Comparison of ENCODE assay signal across 22 cellular contexts in the genomic region with DNA sequence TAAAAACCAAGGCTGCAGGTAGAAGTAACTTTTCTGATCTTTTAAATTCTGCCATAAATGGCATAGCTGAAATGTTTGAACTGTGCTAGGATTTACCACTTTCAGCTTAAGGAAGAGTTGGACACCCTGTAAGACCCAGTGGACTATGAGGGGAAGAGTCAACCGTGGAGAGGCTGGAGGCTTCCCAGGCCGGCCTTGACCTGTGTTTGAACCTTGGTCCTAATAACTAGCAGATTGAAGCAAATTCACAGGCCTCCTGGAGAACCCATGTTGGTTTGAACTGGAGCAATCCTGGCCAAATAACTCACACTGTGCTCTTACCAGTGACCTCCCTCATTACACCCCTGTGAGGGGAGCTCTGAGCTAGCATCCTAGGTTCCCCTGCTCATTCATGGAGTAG.
DNase-seq lines count a peak whose midpoint lies in the region; ATAC-seq, FAIRE-seq and TF ChIP-seq lines count a peak whose summit lies in the region.
"Had no signal": no experiment of that assay in that cellular context is flagged by ENCODE, and none has a peak within 500 bp of the region (broad histone marks: within the 10 kb centered on the region; RNA-seq: fewer than 3 reads in every experiment).

No MANE protein-coding gene starts in this region.

- H3K79me2 ChIP-seq in HepG2 (ENCODE audit: insufficient read depth, low read length) = no peaks in the 10 kb centered on the region

- POLR2A ChIA-PET in HepG2 (lab: Yijun Ruan, JAX) = no interaction called here

- TF ChIP-seq CTCF in HepG2 (CRISPR knock-in tag; IDR thresholded peaks at IDR 0.05) = no peak
- TF ChIP-seq CTCF in right lobe of liver (IDR thresholded peaks at IDR 0.05) = no peak

- WGBS in HepG2 (ENCODE audit: low lambda C conversion rate) = 87% methylated on average over 2 of the region's 2 CpGs
- 67% methylated on average over 2 of the region's 2 CpGs for WGBS in right lobe of liver (ENCODE audit: insufficient coverage, low coverage, low lambda C conversion rate, missing lambda C conversion rate)
- 86 to 90% methylated on average over 2 of the region's 2 CpGs for WGBS in aorta, 2 donors

- TF ChIP-seq RAD21 in HepG2 (CRISPR knock-in tag; IDR thresholded peaks at IDR 0.05) = no peak

- H3K9me3 ChIP-seq in HepG2 (ENCODE audit: low read length) (no peaks in the 10 kb centered on the region), right lobe of liver (no peaks in the 10 kb centered on the region), aorta (ENCODE audit: control insufficient read depth, low read length) (no peaks in the 10 kb centered on the region)
- H3K9me3 ChIP-seq: A549, BE2C, Caco-2 had no signal

- BruUV-seq in HepG2 (replicated peaks; lab: Mats Ljungman, UMichigan) = no TSS peak

- TF ChIP-seq POLR2A in HepG2 (IDR thresholded peaks at IDR 0.05; ENCODE audit: insufficient read depth in 1 of 2, low read depth in 2 of 2, low read length in 2 of 2) (no peak), right lobe of liver (IDR thresholded peaks at IDR 0.05) (no peak)

- H3K4me3 ChIP-seq in HepG2 (replicated peaks in 1 of 3; ENCODE audit: insufficient read depth in 1 of 3, low read depth in 2 of 3, low read length in 3 of 3) (no peak overlapping the region), right lobe of liver (no peak overlapping the region), aorta (ENCODE audit: low read length in 2 of 2) (no peak overlapping the region)
- H3K4me3 ChIP-seq: A549, GM12878, GM23338 had no signal

- no peak for TF ChIP-seq EP300 in HepG2 (IDR thresholded peaks at IDR 0.05; ENCODE audit: low read depth in 2 of 2, low read length in 2 of 2)
- TF ChIP-seq EP300 in HepG2 (CRISPR knock-in tag; IDR thresholded peaks at IDR 0.05; ENCODE audit: borderline replicate concordance) = no peak

- intact Hi-C loops in HepG2 (cut with micrococcal nuclease; ENCODE audit: unreplicated experiment) = no loop called here
- intact Hi-C loops in right lobe of liver (cut with DNase I) = no loop called here
- intact Hi-C loops in sciatic nerve (cut with DNase I) = no loop called here
- intact Hi-C loops in aorta (cut with DNase I) = no loop called here

- no peaks in the 10 kb centered on the region for H4K20me1 ChIP-seq in HepG2 (ENCODE audit: insufficient read depth, low read length)

- no peak overlapping the region for H2AFZ ChIP-seq in HepG2 (ENCODE audit: low read length)
- H2AFZ ChIP-seq: GM23338 had no signal

- in situ Hi-C loops in HepG2 (cut with HindIII; ENCODE audit: extremely low pct_ligation_motif_present, low pct_unique_long_range_greater_than_20kb) = no loop called here

- H3K4me1 ChIP-seq in HepG2 (ENCODE audit: insufficient read depth, low read length) = peaks cover 4% of the 10 kb centered on the region; the same call in 1 of the 2 replicates
- H3K4me1 ChIP-seq in right lobe of liver = no peaks in the 10 kb centered on the region
- no peaks in the 10 kb centered on the region for H3K4me1 ChIP-seq in aorta (ENCODE audit: control insufficient read depth in 1 of 2, insufficient read depth in 2 of 2, low read length in 2 of 2)
- H3K4me1 ChIP-seq: A549, Caco-2 had no signal

- H3K4me2 ChIP-seq in HepG2 (ENCODE audit: low read depth, low read length) = no peak overlapping the region
- H3K4me2 ChIP-seq: A549, GM23338 had no signal

- CTCF ChIA-PET in HepG2 (lab: Yijun Ruan, JAX; ENCODE audit: low intra/inter-chr PET ratio, low total read pairs) = interaction anchor here (1.7 kb wide), 1 partner anchor 36 kb away, joined by 14 read pairs; no protein-coding TSS in a partner anchor

- ATAC-seq in HepG2 = no peak
- no peak for ATAC-seq in right lobe of liver
- ATAC-seq in sciatic nerve = peak; percentile 63
- ATAC-seq in aorta (ENCODE audit: low FRiP score) = peak; percentile 33
- ATAC-seq in left lobe of liver = no peak
- no peak for ATAC-seq in GM21447 (IDR thresholded peaks at IDR 0.05; ENCODE audit: unreplicated experiment)
- ATAC-seq: CD8-positive, alpha-beta T cell; GM12878; GM23338; HCT116 had no signal

- H3K27me3 ChIP-seq in HepG2 (ENCODE audit: control insufficient read depth in 1 of 2, insufficient read depth in 2 of 2, low read length in 2 of 2) (no peaks in the 10 kb centered on the region), right lobe of liver (no peaks in the 10 kb centered on the region), aorta (ENCODE audit: control insufficient read depth in 1 of 2, insufficient read depth in 2 of 2, low read length in 1 of 2) (no peaks in the 10 kb centered on the region)
- H3K27me3 ChIP-seq: BE2C had no signal

- H3K9ac ChIP-seq in HepG2 (ENCODE audit: insufficient read depth, low read depth, low read length) = no peak overlapping the region

- peaks cover 0 to 8% of the 10 kb centered on the region in 2 experiments; a peak in 1 of 5 replicates for H3K36me3 ChIP-seq in HepG2 (replicated peaks in 1 of 2; ENCODE audit: control insufficient read depth in 1 of 2, insufficient read depth in 2 of 2, low read length in 2 of 2)
- H3K36me3 ChIP-seq in right lobe of liver = no peaks in the 10 kb centered on the region
- H3K36me3 ChIP-seq in aorta (ENCODE audit: control insufficient read depth in 1 of 2, insufficient read depth in 2 of 2, low read length in 1 of 2) = no peaks in the 10 kb centered on the region
- H3K36me3 ChIP-seq: BE2C had no signal

- no peak for DNase-seq in HepG2 (ENCODE audit: low spot score)
- DNase-seq in right lobe of liver = no peak
- DNase-seq in sciatic nerve (ENCODE audit: low spot score) = no peak
- DNase-seq in aorta = no peak
- DNase-seq in left lobe of liver (ENCODE audit: low spot score) = no peak
- DNase-seq: 8988T; ACHN; AML-193; BE2C; C1 segment of cervical spinal cord; Caco-2; CD8-positive, alpha-beta T cell; DMS153; EL; GDM1; H9 had no signal

- FAIRE-seq in HepG2 (lab: Jason Lieb, UNC) = no peak
- FAIRE-seq: A549, GM12878, GM19239 had no signal

- no peak overlapping the region for H3K27ac ChIP-seq in HepG2 (ENCODE audit: extremely low read length, insufficient read depth, low read length)
- H3K27ac ChIP-seq in right lobe of liver = no peak overlapping the region
- H3K27ac ChIP-seq in aorta (ENCODE audit: low read depth in 1 of 2, low read length in 2 of 2) = no peak overlapping the region
- H3K27ac ChIP-seq: A549 had no signal

TF ChIP-seq in HepG2, 621 proteins besides CTCF, POLR2A, EP300 and RAD21:
- TF ChIP-seq RARA (CRISPR knock-in tag; IDR thresholded peaks at IDR 0.05) = peak; percentile 64
- TF ChIP-seq ZNF572 (CRISPR knock-in tag; IDR thresholded peaks at IDR 0.05) = no peak
- TF ChIP-seq SPEN (CRISPR knock-in tag; IDR thresholded peaks at IDR 0.05; ENCODE audit: low read depth) = no peak
- TF ChIP-seq, protein P1, sequence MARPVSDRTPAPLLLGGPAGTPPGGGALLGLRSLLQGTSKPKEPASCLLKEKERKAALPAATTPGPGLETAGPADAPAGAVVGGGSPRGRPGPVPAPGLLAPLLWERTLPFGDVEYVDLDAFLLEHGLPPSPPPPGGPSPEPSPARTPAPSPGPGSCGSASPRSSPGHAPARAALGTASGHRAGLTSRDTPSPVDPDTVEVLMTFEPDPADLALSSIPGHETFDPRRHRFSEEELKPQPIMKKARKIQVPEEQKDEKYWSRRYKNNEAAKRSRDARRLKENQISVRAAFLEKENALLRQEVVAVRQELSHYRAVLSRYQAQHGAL (CRISPR knock-in tag; IDR thresholded peaks at IDR 0.05; ENCODE audit: not compliant biosample characterization) = no peak
- TF ChIP-seq TARDBP (CRISPR knock-in tag; IDR thresholded peaks at IDR 0.05) = no peak

Comparison
In these comparisons a context has a peak if more than half of its experiments do, and no peak if none do; other contexts are left out.
1. ATAC-seq: peak in sciatic nerve (single experiment) and aorta (single experiment); none in HepG2 (single experiment), right lobe of liver (0 of 4), left lobe of liver (single experiment) and GM21447 (single experiment).